Comparison of ENCODE assay signal across 1 cellular context in genomic region chr14:69726761-69727511, GRCh38.
TF ChIP-seq lines count a peak whose summit lies in the region.

No MANE protein-coding gene starts in this region.

TF ChIP-seq in HepG2, 621 proteins besides CTCF, POLR2A, EP300 and RAD21 (continued from another document and continues in another):
- TF ChIP-seq, protein P1, sequence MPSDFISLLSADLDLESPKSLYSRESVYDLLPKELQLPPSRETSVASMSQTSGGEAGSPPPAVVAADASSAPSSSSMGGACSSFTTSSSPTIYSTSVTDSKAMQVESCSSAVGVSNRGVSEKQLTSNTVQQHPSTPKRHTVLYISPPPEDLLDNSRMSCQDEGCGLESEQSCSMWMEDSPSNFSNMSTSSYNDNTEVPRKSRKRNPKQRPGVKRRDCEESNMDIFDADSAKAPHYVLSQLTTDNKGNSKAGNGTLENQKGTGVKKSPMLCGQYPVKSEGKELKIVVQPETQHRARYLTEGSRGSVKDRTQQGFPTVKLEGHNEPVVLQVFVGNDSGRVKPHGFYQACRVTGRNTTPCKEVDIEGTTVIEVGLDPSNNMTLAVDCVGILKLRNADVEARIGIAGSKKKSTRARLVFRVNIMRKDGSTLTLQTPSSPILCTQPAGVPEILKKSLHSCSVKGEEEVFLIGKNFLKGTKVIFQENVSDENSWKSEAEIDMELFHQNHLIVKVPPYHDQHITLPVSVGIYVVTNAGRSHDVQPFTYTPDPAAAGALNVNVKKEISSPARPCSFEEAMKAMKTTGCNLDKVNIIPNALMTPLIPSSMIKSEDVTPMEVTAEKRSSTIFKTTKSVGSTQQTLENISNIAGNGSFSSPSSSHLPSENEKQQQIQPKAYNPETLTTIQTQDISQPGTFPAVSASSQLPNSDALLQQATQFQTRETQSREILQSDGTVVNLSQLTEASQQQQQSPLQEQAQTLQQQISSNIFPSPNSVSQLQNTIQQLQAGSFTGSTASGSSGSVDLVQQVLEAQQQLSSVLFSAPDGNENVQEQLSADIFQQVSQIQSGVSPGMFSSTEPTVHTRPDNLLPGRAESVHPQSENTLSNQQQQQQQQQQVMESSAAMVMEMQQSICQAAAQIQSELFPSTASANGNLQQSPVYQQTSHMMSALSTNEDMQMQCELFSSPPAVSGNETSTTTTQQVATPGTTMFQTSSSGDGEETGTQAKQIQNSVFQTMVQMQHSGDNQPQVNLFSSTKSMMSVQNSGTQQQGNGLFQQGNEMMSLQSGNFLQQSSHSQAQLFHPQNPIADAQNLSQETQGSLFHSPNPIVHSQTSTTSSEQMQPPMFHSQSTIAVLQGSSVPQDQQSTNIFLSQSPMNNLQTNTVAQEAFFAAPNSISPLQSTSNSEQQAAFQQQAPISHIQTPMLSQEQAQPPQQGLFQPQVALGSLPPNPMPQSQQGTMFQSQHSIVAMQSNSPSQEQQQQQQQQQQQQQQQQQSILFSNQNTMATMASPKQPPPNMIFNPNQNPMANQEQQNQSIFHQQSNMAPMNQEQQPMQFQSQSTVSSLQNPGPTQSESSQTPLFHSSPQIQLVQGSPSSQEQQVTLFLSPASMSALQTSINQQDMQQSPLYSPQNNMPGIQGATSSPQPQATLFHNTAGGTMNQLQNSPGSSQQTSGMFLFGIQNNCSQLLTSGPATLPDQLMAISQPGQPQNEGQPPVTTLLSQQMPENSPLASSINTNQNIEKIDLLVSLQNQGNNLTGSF (CRISPR knock-in tag; IDR thresholded peaks at IDR 0.05), result peak; percentile 61; the same call in 1 of the 2 replicates
- TF ChIP-seq GATAD2A (CRISPR knock-in tag; IDR thresholded peaks at IDR 0.05), result peak; percentile 38; the same call in 1 of the 2 replicates
- no peak for TF ChIP-seq NONO (IDR thresholded peaks at IDR 0.05)
- peak; percentile 58 for TF ChIP-seq NONO (CRISPR knock-in tag; conservative IDR thresholded peaks at IDR 0.05)
- no peak for TF ChIP-seq ZNF776 (CRISPR knock-in tag; IDR thresholded peaks at IDR 0.05)
- no peak for TF ChIP-seq PRPF4 (IDR thresholded peaks at IDR 0.05; ENCODE audit: low read depth, low read length, poor library complexity, severe bottlenecking)
- no peak for TF ChIP-seq IRX3 (CRISPR knock-in tag; IDR thresholded peaks at IDR 0.05; ENCODE audit: borderline replicate concordance, low read depth)
- TF ChIP-seq GATAD1 (CRISPR knock-in tag; IDR thresholded peaks at IDR 0.05), result peak; percentile 53; the same call in 1 of the 2 replicates
- TF ChIP-seq MLXIP (CRISPR knock-in tag; IDR thresholded peaks at IDR 0.05; ENCODE audit: borderline replicate concordance), result no peak
- no peak for TF ChIP-seq NFKBIZ (CRISPR knock-in tag; IDR thresholded peaks at IDR 0.05)
- TF ChIP-seq, protein P2, sequence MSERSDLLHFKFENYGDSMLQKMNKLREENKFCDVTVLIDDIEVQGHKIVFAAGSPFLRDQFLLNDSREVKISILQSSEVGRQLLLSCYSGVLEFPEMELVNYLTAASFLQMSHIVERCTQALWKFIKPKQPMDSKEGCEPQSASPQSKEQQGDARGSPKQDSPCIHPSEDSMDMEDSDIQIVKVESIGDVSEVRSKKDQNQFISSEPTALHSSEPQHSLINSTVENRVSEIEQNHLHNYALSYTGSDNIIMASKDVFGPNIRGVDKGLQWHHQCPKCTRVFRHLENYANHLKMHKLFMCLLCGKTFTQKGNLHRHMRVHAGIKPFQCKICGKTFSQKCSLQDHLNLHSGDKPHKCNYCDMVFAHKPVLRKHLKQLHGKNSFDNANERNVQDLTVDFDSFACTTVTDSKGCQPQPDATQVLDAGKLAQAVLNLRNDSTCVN (CRISPR knock-in tag; IDR thresholded peaks at IDR 0.05; ENCODE audit: borderline replicate concordance), result peak; percentile 60; the same call in 1 of the 2 replicates
- TF ChIP-seq, protein P3, sequence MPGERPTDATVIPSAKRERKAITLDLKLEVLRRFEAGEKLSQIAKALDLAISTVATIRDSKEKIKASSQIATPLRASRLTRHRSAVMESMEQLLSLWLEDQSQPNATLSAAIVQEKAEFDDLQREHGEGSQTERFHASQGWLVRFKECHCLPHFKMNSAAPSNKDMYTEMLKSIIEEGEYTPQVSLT (CRISPR knock-in tag; IDR thresholded peaks at IDR 0.05; ENCODE audit: borderline replicate concordance, low read depth), result no peak
- TF ChIP-seq TOE1 (CRISPR knock-in tag; IDR thresholded peaks at IDR 0.05), result no peak
- peak; percentile 50; the same call in 1 of the 2 replicates for TF ChIP-seq TOPORS (CRISPR knock-in tag; IDR thresholded peaks at IDR 0.05)
- no peak; the same call in 1 of the 2 replicates for TF ChIP-seq ZKSCAN8 (CRISPR knock-in tag; IDR thresholded peaks at IDR 0.05; ENCODE audit: borderline replicate concordance)
- no peak for TF ChIP-seq CC2D1A (CRISPR knock-in tag; IDR thresholded peaks at IDR 0.05)
- TF ChIP-seq LCORL (IDR thresholded peaks at IDR 0.05), result no peak
- peak; percentile 38; the same call in 1 of the 2 replicates for TF ChIP-seq LCORL (CRISPR knock-in tag; IDR thresholded peaks at IDR 0.05)
- TF ChIP-seq, protein P4, sequence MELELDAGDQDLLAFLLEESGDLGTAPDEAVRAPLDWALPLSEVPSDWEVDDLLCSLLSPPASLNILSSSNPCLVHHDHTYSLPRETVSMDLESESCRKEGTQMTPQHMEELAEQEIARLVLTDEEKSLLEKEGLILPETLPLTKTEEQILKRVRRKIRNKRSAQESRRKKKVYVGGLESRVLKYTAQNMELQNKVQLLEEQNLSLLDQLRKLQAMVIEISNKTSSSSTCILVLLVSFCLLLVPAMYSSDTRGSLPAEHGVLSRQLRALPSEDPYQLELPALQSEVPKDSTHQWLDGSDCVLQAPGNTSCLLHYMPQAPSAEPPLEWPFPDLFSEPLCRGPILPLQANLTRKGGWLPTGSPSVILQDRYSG (CRISPR knock-in tag; IDR thresholded peaks at IDR 0.05), result no peak
- TF ChIP-seq PHF8 (CRISPR knock-in tag; IDR thresholded peaks at IDR 0.05), result peak; percentile 25; the same call in 1 of the 2 replicates
- TF ChIP-seq NCOR1 (IDR thresholded peaks at IDR 0.05; ENCODE audit: borderline replicate concordance, low read length), result no peak
- TF ChIP-seq, protein P5, sequence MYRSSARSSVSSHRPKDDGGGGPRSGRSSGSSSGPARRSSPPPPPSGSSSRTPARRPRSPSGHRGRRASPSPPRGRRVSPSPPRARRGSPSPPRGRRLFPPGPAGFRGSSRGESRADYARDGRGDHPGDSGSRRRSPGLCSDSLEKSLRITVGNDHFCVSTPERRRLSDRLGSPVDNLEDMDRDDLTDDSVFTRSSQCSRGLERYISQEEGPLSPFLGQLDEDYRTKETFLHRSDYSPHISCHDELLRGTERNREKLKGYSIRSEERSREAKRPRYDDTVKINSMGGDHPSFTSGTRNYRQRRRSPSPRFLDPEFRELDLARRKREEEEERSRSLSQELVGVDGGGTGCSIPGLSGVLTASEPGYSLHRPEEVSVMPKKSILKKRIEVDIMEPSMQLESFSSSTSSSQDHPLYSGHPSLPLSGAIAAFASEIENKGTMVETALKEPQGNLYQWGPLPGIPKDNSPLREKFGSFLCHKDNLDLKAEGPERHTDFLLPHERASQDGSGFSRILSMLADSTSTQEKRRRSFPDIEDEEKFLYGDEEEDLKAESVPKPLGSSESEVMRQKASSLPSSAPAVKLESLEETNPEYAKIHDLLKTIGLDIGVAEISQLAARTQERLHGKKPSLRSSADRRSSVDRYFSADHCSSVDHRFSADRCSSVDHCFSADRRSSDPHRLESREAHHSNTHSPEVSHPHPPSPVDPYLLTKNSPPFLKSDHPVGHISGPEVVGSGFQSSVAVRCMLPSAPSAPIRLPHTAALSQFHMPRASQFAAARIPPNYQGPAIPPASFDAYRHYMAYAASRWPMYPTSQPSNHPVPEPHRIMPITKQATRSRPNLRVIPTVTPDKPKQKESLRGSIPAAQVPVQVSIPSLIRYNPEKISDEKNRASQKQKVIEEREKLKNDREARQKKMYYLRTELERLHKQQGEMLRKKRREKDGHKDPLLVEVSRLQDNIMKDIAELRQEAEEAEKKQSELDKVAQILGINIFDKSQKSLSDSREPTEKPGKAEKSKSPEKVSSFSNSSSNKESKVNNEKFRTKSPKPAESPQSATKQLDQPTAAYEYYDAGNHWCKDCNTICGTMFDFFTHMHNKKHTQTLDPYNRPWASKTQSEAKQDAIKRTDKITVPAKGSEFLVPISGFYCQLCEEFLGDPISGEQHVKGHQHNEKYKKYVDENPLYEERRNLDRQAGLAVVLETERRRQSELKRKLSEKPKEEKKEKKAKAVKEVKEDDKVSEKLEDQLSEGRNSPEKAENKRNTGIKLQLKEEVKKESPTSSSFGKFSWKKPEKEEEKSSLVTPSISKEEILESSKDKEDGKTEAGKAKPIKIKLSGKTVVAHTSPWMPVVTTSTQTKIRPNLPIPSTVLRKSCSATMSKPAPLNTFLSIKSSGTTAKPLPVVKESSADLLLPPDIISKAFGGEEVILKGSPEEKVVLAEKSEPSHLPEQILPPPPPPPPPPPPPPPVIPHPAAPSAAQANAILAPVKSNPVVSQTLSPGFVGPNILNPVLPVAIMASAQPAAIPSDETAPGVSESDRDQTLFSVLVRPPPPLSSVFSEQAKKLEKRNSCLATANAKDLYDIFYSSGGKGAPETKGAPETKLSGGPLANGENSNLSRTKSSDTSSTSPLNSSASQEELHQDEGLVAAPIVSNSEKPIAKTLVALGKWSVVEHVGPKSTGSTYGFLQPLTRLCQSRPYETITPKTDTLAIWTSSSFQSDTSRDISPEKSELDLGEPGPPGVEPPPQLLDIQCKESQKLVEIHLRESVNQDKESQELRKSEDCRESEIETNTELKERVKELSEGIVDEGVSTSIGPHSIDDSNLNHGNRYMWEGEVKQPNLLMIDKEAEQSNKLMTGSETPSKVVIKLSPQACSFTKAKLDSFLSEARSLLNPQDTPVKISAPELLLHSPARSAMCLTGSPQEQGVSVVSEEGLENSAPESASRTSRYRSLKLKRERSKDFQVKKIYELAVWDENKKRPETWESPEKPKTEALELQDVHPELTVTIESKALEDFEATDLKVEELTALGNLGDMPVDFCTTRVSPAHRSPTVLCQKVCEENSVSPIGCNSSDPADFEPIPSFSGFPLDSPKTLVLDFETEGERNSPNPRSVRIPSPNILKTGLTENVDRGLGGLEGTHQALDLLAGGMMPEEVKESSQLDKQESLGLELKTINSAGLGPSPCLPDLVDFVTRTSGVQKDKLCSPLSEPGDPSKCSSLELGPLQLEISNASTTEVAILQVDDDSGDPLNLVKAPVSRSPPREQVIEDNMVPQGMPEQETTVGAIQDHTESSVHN (CRISPR knock-in tag; IDR thresholded peaks at IDR 0.05), result no peak
- 0 out of 2 replicates have a peak, but pooled peaks have one; percentile 84 for TF ChIP-seq DNMT1 (CRISPR knock-in tag; IDR thresholded peaks at IDR 0.05)
- peak; percentile 55; the same call in 1 of the 2 replicates for TF ChIP-seq ZFY (CRISPR knock-in tag; IDR thresholded peaks at IDR 0.05)
- no peak for TF ChIP-seq ZNF382 (CRISPR knock-in tag; IDR thresholded peaks at IDR 0.05; ENCODE audit: borderline replicate concordance)
- no peak for TF ChIP-seq ZNF670 (CRISPR knock-in tag; IDR thresholded peaks at IDR 0.05; ENCODE audit: borderline replicate concordance)
- no peak for TF ChIP-seq ATF7-NPFF (CRISPR knock-in tag; IDR thresholded peaks at IDR 0.05; ENCODE audit: low read depth)
- TF ChIP-seq ZNF646 (CRISPR knock-in tag; IDR thresholded peaks at IDR 0.05), result no peak
- no peak for TF ChIP-seq SIX1 (CRISPR knock-in tag; IDR thresholded peaks at IDR 0.05; ENCODE audit: borderline replicate concordance)
